ENCODE assay signal across 14 cellular contexts in genomic region chr15:77818484-77819270, GRCh38.
DNase-seq lines count a peak whose midpoint lies in the region; ATAC-seq and TF ChIP-seq lines count a peak whose summit lies in the region.
"Had no signal": no experiment of that assay in that cellular context is flagged by ENCODE, and none has a peak within 500 bp of the region (broad histone marks: within the 10 kb centered on the region; RNA-seq: fewer than 3 reads in every experiment).

No MANE protein-coding gene starts in this region.

- TF ChIP-seq CTCF in neural progenitor cell (IDR thresholded peaks at IDR 0.05): no peak

- intact Hi-C loops in CD4-positive, alpha-beta memory T cell (cut with micrococcal nuclease): no loop called here

- no peak overlapping the region for H2AFZ ChIP-seq in neural progenitor cell (replicated peaks)

- no peak overlapping the region for H3K27ac Mint-ChIP-seq in neural progenitor cell
- H3K27ac Mint-ChIP-seq in CD4-positive, alpha-beta memory T cell: no peak overlapping the region
- H3K27ac Mint-ChIP-seq: activated CD4-positive, alpha-beta T cell treated with anti-CD3 and anti-CD28 coated beads, Interleukin-2, amount 10 ng/mL, durations not matched to agents 7 days and 5 days; CD14-positive monocyte had no signal

- peaks cover 56% of the 10 kb centered on the region for H3K27me3 ChIP-seq in neural progenitor cell
- H3K27me3 ChIP-seq in CD4-positive, alpha-beta memory T cell (ENCODE audit: insufficient read depth, low read length): no peaks in the 10 kb centered on the region
- H3K27me3 ChIP-seq: ovary had no signal

- peak overlapping the region; percentile 71 for H3K4me3 Mint-ChIP-seq in neural progenitor cell
- no peak overlapping the region for H3K4me3 Mint-ChIP-seq in CD4-positive, alpha-beta memory T cell
- H3K4me3 Mint-ChIP-seq: activated CD4-positive, alpha-beta T cell treated with anti-CD3 and anti-CD28 coated beads, Interleukin-2, amount 10 ng/mL, durations not matched to agents 7 days and 5 days had no signal

- H3K4me1 Mint-ChIP-seq in neural progenitor cell: peaks cover 19% of the 10 kb centered on the region
- H3K4me1 Mint-ChIP-seq in CD4-positive, alpha-beta memory T cell: peaks cover 0 to 12% (median 7%) of the 10 kb centered on the region in 4 donors
- H3K4me1 Mint-ChIP-seq: CD14-positive monocyte had no signal

- no peaks in the 10 kb centered on the region for H3K36me3 Mint-ChIP-seq in neural progenitor cell
- H3K36me3 Mint-ChIP-seq in CD4-positive, alpha-beta memory T cell: no peaks in the 10 kb centered on the region
- H3K36me3 Mint-ChIP-seq: CD14-positive monocyte had no signal

- no peaks in the 10 kb centered on the region for H3K9me3 ChIP-seq in neural progenitor cell (ENCODE audit: low read depth)
- H3K9me3 ChIP-seq in CD4-positive, alpha-beta memory T cell (ENCODE audit: control insufficient read depth in 1 of 2, low read length in 2 of 2): no peaks in the 10 kb centered on the region
- H3K9me3 ChIP-seq: ovary, SK-N-SH had no signal

- peaks cover 47% of the 10 kb centered on the region for H3K27me3 Mint-ChIP-seq in neural progenitor cell (ENCODE audit: insufficient read depth, low read depth)
- H3K27me3 Mint-ChIP-seq in CD4-positive, alpha-beta memory T cell: peaks cover 21 to 46% of the 10 kb centered on the region in 2 donors

- H3K4me3 ChIP-seq in neural progenitor cell: peak overlapping the region; percentile 61
- no peak overlapping the region for H3K4me3 ChIP-seq in CD4-positive, alpha-beta memory T cell (ENCODE audit: low read length in 2 of 2)
- H3K4me3 ChIP-seq: ovary had no signal

- POLR2A ChIA-PET in CD4-positive, alpha-beta memory T cell (lab: Charles Lee; ENCODE audit: partially characterized antibody): no interaction called here

- peaks cover 26% of the 10 kb centered on the region for H4K20me1 ChIP-seq in neural progenitor cell (ENCODE audit: low read depth)

- ATAC-seq in HG02840 (IDR thresholded peaks at IDR 0.05; ENCODE audit: low FRiP score, unreplicated experiment) (no peak), HG03469 (IDR thresholded peaks at IDR 0.05; ENCODE audit: unreplicated experiment) (no peak)
- ATAC-seq: left colon had no signal

- DNase-seq in stimulated activated CD4-positive, alpha-beta T cell treated with anti-CD3 and anti-CD28 coated beads, Interleukin-15, amount 100 ng/mL, for 24 hours: peak; percentile 4
- DNase-seq in stimulated activated CD4-positive, alpha-beta T cell treated with anti-CD3 and anti-CD28 coated beads, Interleukin-4, amount 100 ng/mL, for 24 hours: no peak
- DNase-seq in cerebellum (ENCODE audit: low spot score) (peak; percentile 33), neural progenitor cell (ENCODE audit: low spot score) (peak; percentile 41), NCI-H187 (lab: John Stamatoyannopoulos, UW) (no peak)
- no peak for DNase-seq in CD4-positive, alpha-beta memory T cell
- DNase-seq: activated CD4-positive, alpha-beta T cell treated with anti-CD3 and anti-CD28 coated beads, Interleukin-2, amount 10 ng/mL, durations not matched to agents 7 days and 5 days; activated effector memory CD4-positive, alpha-beta T cell treated with anti-CD3 and anti-CD28 coated beads, Interleukin-2, amount 50 U/mL, for 16 hours; left colon; ovary had no signal

- H3K4me2 ChIP-seq in neural progenitor cell: peak overlapping the region; percentile 93
- H3K4me2 ChIP-seq: SK-N-SH had no signal

- no peak overlapping the region for H3K9ac ChIP-seq in neural progenitor cell
- H3K9ac ChIP-seq: SK-N-SH had no signal

- CTCF ChIA-PET in CD4-positive, alpha-beta memory T cell (lab: Charles Lee; ENCODE audit: partially characterized antibody): no interaction called here

- no peaks in the 10 kb centered on the region for H3K9me3 Mint-ChIP-seq in neural progenitor cell
- peaks cover 0 to 2% (median 0%) of the 10 kb centered on the region in 8 donors for H3K9me3 Mint-ChIP-seq in CD4-positive, alpha-beta memory T cell
- H3K9me3 Mint-ChIP-seq: activated CD4-positive, alpha-beta T cell treated with anti-CD3 and anti-CD28 coated beads, Interleukin-2, amount 10 ng/mL, durations not matched to agents 7 days and 5 days had no signal

- H3K36me3 ChIP-seq in neural progenitor cell: no peaks in the 10 kb centered on the region
- no peaks in the 10 kb centered on the region for H3K36me3 ChIP-seq in CD4-positive, alpha-beta memory T cell (ENCODE audit: insufficient read depth, low read length)
- H3K36me3 ChIP-seq: ovary had no signal

- peaks cover 25% of the 10 kb centered on the region for H3K4me1 ChIP-seq in neural progenitor cell
- H3K4me1 ChIP-seq in CD4-positive, alpha-beta memory T cell (ENCODE audit: insufficient read depth, low read length): no peaks in the 10 kb centered on the region

- H3K79me2 ChIP-seq in neural progenitor cell (ENCODE audit: low read depth): no peaks in the 10 kb centered on the region

- peaks cover 25% of the 10 kb centered on the region for H3F3A ChIP-seq in neural progenitor cell (ENCODE audit: low read depth)

- no peak overlapping the region for H3K27ac ChIP-seq in neural progenitor cell
- no peak overlapping the region for H3K27ac ChIP-seq in CD4-positive, alpha-beta memory T cell (ENCODE audit: low read depth, low read length)
- H3K27ac ChIP-seq: ovary had no signal

Comparison
In these comparisons a context has a peak if more than half of its experiments do, and no peak if none do; other contexts are left out.
1. DNase-seq: peak in stimulated activated CD4-positive, alpha-beta T cell treated with anti-CD3 and anti-CD28 coated beads, Interleukin-15, amount 100 ng/mL, for 24 hours (single experiment), cerebellum (single experiment) and neural progenitor cell (single experiment); none in stimulated activated CD4-positive, alpha-beta T cell treated with anti-CD3 and anti-CD28 coated beads, Interleukin-4, amount 100 ng/mL, for 24 hours (single experiment), CD4-positive, alpha-beta memory T cell (0 of 5) and NCI-H187 (0 of 2).